ENCODE assay signal across 8 cellular contexts in the genomic region with DNA sequence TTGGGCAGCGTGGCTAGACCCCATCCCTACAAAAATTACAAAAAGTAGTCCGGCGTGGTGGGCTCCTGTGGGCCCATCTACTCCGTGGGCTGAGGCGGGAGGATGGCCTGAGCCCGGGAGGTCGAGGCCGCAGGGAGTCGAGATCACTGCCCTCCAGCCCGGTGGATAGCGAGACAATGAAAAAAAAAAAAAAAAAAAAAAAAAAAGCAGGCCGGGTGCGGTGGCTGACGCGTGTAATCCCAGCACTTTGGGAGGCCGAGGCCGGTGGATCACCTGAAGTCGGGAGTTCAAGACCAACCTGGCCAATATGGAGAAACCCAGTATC.
DNase-seq lines count a peak whose midpoint lies in the region; TF ChIP-seq lines count a peak whose summit lies in the region.

No MANE protein-coding gene starts in this region.

- H3K27ac ChIP-seq in iPS-18a (ENCODE audit: low read length) (no peak overlapping the region), spleen (peak overlapping the region; percentile 81 to 91 (median 87))

- H3K4me1 ChIP-seq in iPS-18a (ENCODE audit: control insufficient read depth, low read depth, low read length) (no peaks in the 10 kb centered on the region), spleen (peaks cover 0 to 41% (median 11%) of the 10 kb centered on the region in 6 donors)

- peak overlapping the region; percentile 94 for H3K4me3 Mint-ChIP-seq in activated T-helper 1 cell treated with anti-CD3 and anti-CD28 coated beads, Interleukin-12 subunit alpha, Interleukin-12 subunit beta, Interleukin-2, Interleukin-4 antibody, amounts not matched to agents 30 ng/mL and 10 ng/mL and 1 ng/mL, durations not matched to agents 14 hours and 24 hours and 36 hours

- TF ChIP-seq CTCF in HFF-Myc (IDR thresholded peaks at IDR 0.05; ENCODE audit: low read depth, low read length, missing control alignments) (no peak), spleen (IDR thresholded peaks at IDR 0.05 in 8 of 11, conservative IDR thresholded peaks at IDR 0.05 in 3 of 11) (no peak)

- peaks cover 19% of the 10 kb centered on the region for H3K4me1 Mint-ChIP-seq in activated T-helper 1 cell treated with anti-CD3 and anti-CD28 coated beads, Interleukin-12 subunit alpha, Interleukin-12 subunit beta, Interleukin-2, Interleukin-4 antibody, amounts not matched to agents 30 ng/mL and 10 ng/mL and 1 ng/mL, durations not matched to agents 14 hours and 24 hours and 36 hours (ENCODE audit: low read depth)

- peak overlapping the region; percentile 89 for H3K27ac Mint-ChIP-seq in activated T-helper 1 cell treated with anti-CD3 and anti-CD28 coated beads, Interleukin-12 subunit alpha, Interleukin-12 subunit beta, Interleukin-2, Interleukin-4 antibody, amounts not matched to agents 30 ng/mL and 10 ng/mL and 1 ng/mL, durations not matched to agents 14 hours and 24 hours and 36 hours

- H3K27me3 ChIP-seq in iPS-18a (ENCODE audit: control insufficient read depth, insufficient read depth, low read length) (no peaks in the 10 kb centered on the region), spleen (replicated peaks in 1 of 7) (peaks cover 0 to 14% (median 0%) of the 10 kb centered on the region in 7 donors)

- 20 to 64% (median 42%) methylated on average over 14 to 18 of the region's 18 CpGs for WGBS in spleen, 5 donors

- DNase-seq in HFF-Myc (ENCODE audit: extremely low read depth, low read depth), result no peak
- DNase-seq in activated T-helper 1 cell treated with anti-CD3 and anti-CD28 coated beads, Interleukin-12 subunit alpha, Interleukin-12 subunit beta, Interleukin-2, Interleukin-4 antibody, amounts not matched to agents 30 ng/mL and 10 ng/mL and 1 ng/mL, durations not matched to agents 14 hours and 24 hours and 36 hours (ENCODE audit: low spot score), result no peak
- DNase-seq in spleen, result no peak
- DNase-seq in amygdala (lab: John Stamatoyannopoulos, UW), result no peak
- no peak for DNase-seq in activated CD8-positive, alpha-beta memory T cell treated with anti-CD3 and anti-CD28 coated beads, Interleukin-2, amount 50 U/mL, for 48 hours
- no peak for DNase-seq in RKO (ENCODE audit: low spot score)
- no peak for DNase-seq in NCI-H510A (lab: John Stamatoyannopoulos, UW)

- intact Hi-C loops in activated T-helper 1 cell treated with anti-CD3 and anti-CD28 coated beads, Interleukin-12 subunit alpha, Interleukin-12 subunit beta, Interleukin-2, Interleukin-4 antibody, amounts not matched to agents 30 ng/mL and 10 ng/mL and 1 ng/mL, durations not matched to agents 14 hours and 24 hours and 36 hours (cut with micrococcal nuclease), result loop anchor here (1.0 to 10.0 kb wide), 4 partner anchors 109 to 1362 kb away; a partner anchor contains a TSS
- intact Hi-C loops in spleen (cut with DNase I; ENCODE audit: low total_unique reads), result no loop called here

- TF ChIP-seq POLR2A in spleen (IDR thresholded peaks at IDR 0.05), result no peak

- H3K36me3 Mint-ChIP-seq in activated T-helper 1 cell treated with anti-CD3 and anti-CD28 coated beads, Interleukin-12 subunit alpha, Interleukin-12 subunit beta, Interleukin-2, Interleukin-4 antibody, amounts not matched to agents 30 ng/mL and 10 ng/mL and 1 ng/mL, durations not matched to agents 14 hours and 24 hours and 36 hours (ENCODE audit: low read depth), result peaks cover 4% of the 10 kb centered on the region

- H3K36me3 ChIP-seq in iPS-18a (ENCODE audit: control insufficient read depth, low read depth, low read length) (no peaks in the 10 kb centered on the region), spleen (peaks cover 0 to 13% (median 0%) of the 10 kb centered on the region in 6 donors)

- peak overlapping the region; percentile 51 for H3K4me3 ChIP-seq in HFF-Myc (replicated peaks; ENCODE audit: low read depth, low read length)
- peak overlapping the region; percentile 65 for H3K4me3 ChIP-seq in iPS-18a (ENCODE audit: low read length)
- peak overlapping the region; percentile 41 to 74 (median 62) for H3K4me3 ChIP-seq in spleen

- H3K27me3 Mint-ChIP-seq in activated T-helper 1 cell treated with anti-CD3 and anti-CD28 coated beads, Interleukin-12 subunit alpha, Interleukin-12 subunit beta, Interleukin-2, Interleukin-4 antibody, amounts not matched to agents 30 ng/mL and 10 ng/mL and 1 ng/mL, durations not matched to agents 14 hours and 24 hours and 36 hours (ENCODE audit: insufficient read depth), result peaks cover 3% of the 10 kb centered on the region

- H3K9me3 ChIP-seq in iPS-18a (ENCODE audit: control insufficient read depth, low read depth, low read length) (no peaks in the 10 kb centered on the region), spleen (no peaks in the 10 kb centered on the region)

- H3K9ac ChIP-seq in iPS-18a (ENCODE audit: low read length), result peak overlapping the region; percentile 42

- H3K9me3 Mint-ChIP-seq in activated T-helper 1 cell treated with anti-CD3 and anti-CD28 coated beads, Interleukin-12 subunit alpha, Interleukin-12 subunit beta, Interleukin-2, Interleukin-4 antibody, amounts not matched to agents 30 ng/mL and 10 ng/mL and 1 ng/mL, durations not matched to agents 14 hours and 24 hours and 36 hours, result no peaks in the 10 kb centered on the region
